ENCODE assay signal across 10 cellular contexts in genomic region chr13:30125422-30126073, GRCh38.
DNase-seq lines count a peak whose midpoint lies in the region; ATAC-seq and TF ChIP-seq lines count a peak whose summit lies in the region.
"Had no signal": no experiment of that assay in that cellular context is flagged by ENCODE, and none has a peak within 500 bp of the region (broad histone marks: within the 10 kb centered on the region; RNA-seq: fewer than 3 reads in every experiment).

No MANE protein-coding gene starts in this region.

- no peaks in the 10 kb centered on the region for H3K9me3 Mint-ChIP-seq in endothelial cell (ENCODE audit: unreplicated experiment)
- H3K9me3 Mint-ChIP-seq: activated naive CD4-positive, alpha-beta T cell treated with anti-CD3 and anti-CD28 coated beads, Interleukin-2, amount 10 ng/mL, durations not matched to agents 7 days and 5 days had no signal

- no TSS peak for BruUV-seq in HCT116 (replicated peaks; lab: Mats Ljungman, UMichigan)

- intact Hi-C loops in HCT116 (cut with micrococcal nuclease): no loop called here

- no peak overlapping the region for H3K27ac Mint-ChIP-seq in endothelial cell (ENCODE audit: unreplicated experiment)
- H3K27ac Mint-ChIP-seq: activated naive CD4-positive, alpha-beta T cell treated with anti-CD3 and anti-CD28 coated beads, Interleukin-2, amount 10 ng/mL, durations not matched to agents 7 days and 5 days had no signal

- TF ChIP-seq EP300 in SK-N-SH (IDR thresholded peaks at IDR 0.05; ENCODE audit: borderline replicate concordance in 1 of 2, low read depth in 1 of 2, low read length in 1 of 2) (no peak), gastroesophageal sphincter (IDR thresholded peaks at IDR 0.05) (no peak)

- CTCF ChIA-PET in HCT116 (lab: Charles Lee) (interaction anchor here (2.1 to 2.6 kb wide), 2 partner anchors 11 to 354 kb away, joined by 6 to 15 read pairs; no protein-coding TSS in a partner anchor), SK-N-SH (lab: Yijun Ruan, JAX) (interaction anchor here (0.6 to 3.4 kb wide), 4 partner anchors 10 to 355 kb away, joined by 3 to 26 read pairs (median 4); no protein-coding TSS in a partner anchor)

- no peaks in the 10 kb centered on the region for H3F3A ChIP-seq in SK-N-SH (replicated peaks; ENCODE audit: insufficient read depth)

- H3K36me3 Mint-ChIP-seq in endothelial cell (ENCODE audit: low read depth, unreplicated experiment): no peaks in the 10 kb centered on the region
- H3K36me3 Mint-ChIP-seq: activated naive CD4-positive, alpha-beta T cell treated with anti-CD3 and anti-CD28 coated beads, Interleukin-2, amount 10 ng/mL, durations not matched to agents 7 days and 5 days had no signal

- H3K4me1 Mint-ChIP-seq in endothelial cell (ENCODE audit: unreplicated experiment): no peaks in the 10 kb centered on the region

- ATAC-seq in HCT116 (peak; percentile 77), gastroesophageal sphincter (peak; percentile 92), GM21360 (IDR thresholded peaks at IDR 0.05; ENCODE audit: unreplicated experiment) (no peak), HG02798 (IDR thresholded peaks at IDR 0.05; ENCODE audit: poor library complexity, unreplicated experiment) (no peak)

- TF ChIP-seq RAD21 in HCT116 (IDR thresholded peaks at IDR 0.05; ENCODE audit: low read depth) (no peak), SK-N-SH (IDR thresholded peaks at IDR 0.05; ENCODE audit: low read length) (no peak)

- no peaks in the 10 kb centered on the region for H3K36me3 ChIP-seq in HCT116 (ENCODE audit: control insufficient read depth in 1 of 2, insufficient read depth in 2 of 2, low read length in 2 of 2)
- no peaks in the 10 kb centered on the region for H3K36me3 ChIP-seq in SK-N-SH (replicated peaks in 1 of 2; ENCODE audit: control insufficient read depth in 1 of 2, insufficient read depth in 2 of 2, low read length in 1 of 2)
- H3K36me3 ChIP-seq in gastroesophageal sphincter: no peaks in the 10 kb centered on the region
- H3K36me3 ChIP-seq in stomach smooth muscle (ENCODE audit: control insufficient read depth in 2 of 2, insufficient read depth in 2 of 2, low read length in 2 of 2): no peaks in the 10 kb centered on the region
- H3K36me3 ChIP-seq in Karpas-422 (ENCODE audit: insufficient read depth, low read length): no peaks in the 10 kb centered on the region

- peaks cover 10 to 16% of the 10 kb centered on the region in 2 experiments for H3K4me1 ChIP-seq in HCT116 (ENCODE audit: control insufficient read depth in 1 of 2, insufficient read depth in 2 of 2, low read length in 2 of 2)
- no peaks in the 10 kb centered on the region; a peak in 2 of 4 replicates for H3K4me1 ChIP-seq in SK-N-SH (ENCODE audit: control insufficient read depth in 1 of 2, insufficient read depth in 2 of 2, low read depth in 1 of 2, low read length in 1 of 2)
- peaks cover 0 to 35% (median 6%) of the 10 kb centered on the region in 3 donors for H3K4me1 ChIP-seq in gastroesophageal sphincter
- peaks cover 33% of the 10 kb centered on the region for H3K4me1 ChIP-seq in stomach smooth muscle (ENCODE audit: control insufficient read depth, insufficient read depth, low read length)
- H3K4me1 ChIP-seq in Karpas-422 (ENCODE audit: low read length): no peaks in the 10 kb centered on the region

- TF ChIP-seq POLR2A in HCT116 (IDR thresholded peaks at IDR 0.05; ENCODE audit: borderline replicate concordance, extremely low read depth, insufficient read depth, insufficient read length) (no peak), gastroesophageal sphincter (IDR thresholded peaks at IDR 0.05) (no peak)

- H2AFZ ChIP-seq in HCT116 (ENCODE audit: low read depth, low read length, poor library complexity, severe bottlenecking) (no peak overlapping the region), SK-N-SH (ENCODE audit: low read depth) (no peak overlapping the region), Karpas-422 (ENCODE audit: low read length) (no peak overlapping the region)

- H3K27me3 ChIP-seq in HCT116 (ENCODE audit: insufficient read depth, low read length) (no peaks in the 10 kb centered on the region), SK-N-SH (ENCODE audit: insufficient read depth) (no peaks in the 10 kb centered on the region), gastroesophageal sphincter (no peaks in the 10 kb centered on the region), stomach smooth muscle (ENCODE audit: control insufficient read depth in 1 of 2, insufficient read depth in 2 of 2, low read length in 2 of 2) (no peaks in the 10 kb centered on the region), Karpas-422 (ENCODE audit: low read length) (no peaks in the 10 kb centered on the region)

- H3K4me2 ChIP-seq in HCT116 (ENCODE audit: low read length): no peak overlapping the region
- H3K4me2 ChIP-seq in SK-N-SH: no peak overlapping the region
- no peak overlapping the region for H3K4me2 ChIP-seq in Karpas-422 (ENCODE audit: low read depth, low read length, poor library complexity, severe bottlenecking)
- H3K4me2 ChIP-seq: KMS-11 had no signal

- no peaks in the 10 kb centered on the region for H3K9me2 ChIP-seq in HCT116 (ENCODE audit: insufficient read depth)
- no peaks in the 10 kb centered on the region for H3K9me2 ChIP-seq in SK-N-SH
- no peaks in the 10 kb centered on the region for H3K9me2 ChIP-seq in Karpas-422 (replicated peaks; ENCODE audit: insufficient read depth, low read length)

- DNase-seq in HCT116 (ENCODE audit: low read depth, low spot score) (no peak), SK-N-SH (no peak), Karpas-422 (no peak), endothelial cell (ENCODE audit: low spot score) (no peak)
- DNase-seq: activated naive CD4-positive, alpha-beta T cell treated with anti-CD3 and anti-CD28 coated beads, Interleukin-2, amount 10 ng/mL, durations not matched to agents 7 days and 5 days had no signal

- H3K9me3 ChIP-seq in HCT116 (ENCODE audit: control insufficient read depth in 1 of 2, insufficient read depth in 1 of 2, low read depth in 1 of 2, low read length in 2 of 2) (no peaks in the 10 kb centered on the region), SK-N-SH (no peaks in the 10 kb centered on the region), gastroesophageal sphincter (no peaks in the 10 kb centered on the region), stomach smooth muscle (ENCODE audit: control insufficient read depth in 2 of 2, low read length in 2 of 2) (no peaks in the 10 kb centered on the region), Karpas-422 (ENCODE audit: low read length) (no peaks in the 10 kb centered on the region)

- RAD21 ChIA-PET in HCT116 (lab: Charles Lee; ENCODE audit: low non-redundant PET in 1 of 2, low total read pairs in 2 of 2, uncharacterized antibody in 2 of 2, unreplicated experiment in 2 of 2): interaction anchor here in 1 of 2 experiments (0.8 kb wide), 1 partner anchor 11 kb away, joined by 3 read pairs; no protein-coding TSS in a partner anchor

- H3K4me3 Mint-ChIP-seq in endothelial cell (ENCODE audit: unreplicated experiment): no peak overlapping the region
- H3K4me3 Mint-ChIP-seq: activated naive CD4-positive, alpha-beta T cell treated with anti-CD3 and anti-CD28 coated beads, Interleukin-2, amount 10 ng/mL, durations not matched to agents 7 days and 5 days had no signal

- H4K20me1 ChIP-seq in HCT116 (ENCODE audit: insufficient read depth) (no peaks in the 10 kb centered on the region), SK-N-SH (ENCODE audit: insufficient read depth) (no peaks in the 10 kb centered on the region), Karpas-422 (ENCODE audit: insufficient read depth, low read depth, low read length) (no peaks in the 10 kb centered on the region)

- peaks cover 3% of the 10 kb centered on the region for H3K27me3 Mint-ChIP-seq in endothelial cell (ENCODE audit: unreplicated experiment)

- WGBS in SK-N-SH (ENCODE audit: low lambda C conversion rate): 52% methylated on average over 5 of the region's 5 CpGs
- WGBS in gastroesophageal sphincter (ENCODE audit: low coverage in 1 of 2), 2 donors: 13 to 26% methylated on average over 3 to 5 of the region's 5 CpGs

- H3K4me3 ChIP-seq in HCT116 (replicated peaks in 1 of 2; ENCODE audit: low read depth in 1 of 2, low read length in 2 of 2): no peak overlapping the region
- H3K4me3 ChIP-seq in SK-N-SH (ENCODE audit: low read depth in 2 of 2, low read length in 1 of 2): no peak overlapping the region
- H3K4me3 ChIP-seq in gastroesophageal sphincter: no peak overlapping the region
- H3K4me3 ChIP-seq in stomach smooth muscle (ENCODE audit: low read length in 2 of 2): no peak overlapping the region
- H3K4me3 ChIP-seq in Karpas-422 (ENCODE audit: low read length): no peak overlapping the region

- no peak overlapping the region for H3K9ac ChIP-seq in HCT116 (ENCODE audit: low read length)
- no peak overlapping the region for H3K9ac ChIP-seq in SK-N-SH
- H3K9ac ChIP-seq in stomach smooth muscle (ENCODE audit: low read length in 2 of 2): no peak overlapping the region
- no peak overlapping the region for H3K9ac ChIP-seq in Karpas-422 (ENCODE audit: low read length)
- H3K9ac ChIP-seq: KMS-11 had no signal

- no peak for TF ChIP-seq CTCF in HCT116 (IDR thresholded peaks at IDR 0.05 in 2 of 3, conservative IDR thresholded peaks at IDR 0.05 in 1 of 3; ENCODE audit: borderline replicate concordance in 1 of 3, insufficient read depth in 1 of 3, low read depth in 2 of 3, low read length in 2 of 3)
- no peak for TF ChIP-seq CTCF in SK-N-SH (IDR thresholded peaks at IDR 0.05)
- no peak for TF ChIP-seq CTCF in gastroesophageal sphincter (IDR thresholded peaks at IDR 0.05)
- no peak for TF ChIP-seq CTCF in endothelial cell (IDR thresholded peaks at IDR 0.05; ENCODE audit: unreplicated experiment)

- H3K79me2 ChIP-seq in HCT116 (ENCODE audit: insufficient read depth, low read length): no peaks in the 10 kb centered on the region
- H3K79me2 ChIP-seq in SK-N-SH (ENCODE audit: insufficient read depth): no peaks in the 10 kb centered on the region
- no peaks in the 10 kb centered on the region for H3K79me2 ChIP-seq in Karpas-422 (ENCODE audit: low read length)

- H3K27ac ChIP-seq in HCT116 (ENCODE audit: low read depth, low read length) (no peak overlapping the region), SK-N-SH (ENCODE audit: low read depth in 2 of 2, low read length in 1 of 2) (no peak overlapping the region), gastroesophageal sphincter (peak overlapping the region in 3 of 4 donors; percentile 52 to 68 (median 66)), stomach smooth muscle (ENCODE audit: low read length) (peak overlapping the region; percentile 85), Karpas-422 (ENCODE audit: low read length) (no peak overlapping the region)
- H3K27ac ChIP-seq: KMS-11 had no signal

- POLR2A ChIA-PET in HCT116 (lab: Charles Lee): no interaction called here
- POLR2A ChIA-PET in SK-N-SH (lab: Yijun Ruan, JAX): no interaction called here

TF ChIP-seq in HCT116, 20 proteins besides CTCF, POLR2A, EP300 and RAD21 (continues in another document):
- peak; percentile 51; the same call in 1 of the 2 replicates for TF ChIP-seq CBX3 (IDR thresholded peaks at IDR 0.05; ENCODE audit: low read depth)
- TF ChIP-seq SIN3A (IDR thresholded peaks at IDR 0.05; ENCODE audit: low read depth): no peak

TF ChIP-seq in SK-N-SH, 30 proteins besides CTCF, POLR2A, EP300 and RAD21 (continues in another document):
- TF ChIP-seq TCF12 (IDR thresholded peaks at IDR 0.05): peak; percentile 11; the same call in 1 of the 2 replicates
- 0 out of 2 replicates have a peak, but pooled peaks have one; percentile 23 for TF ChIP-seq NFIC (IDR thresholded peaks at IDR 0.05; ENCODE audit: borderline replicate concordance)
- peak; percentile 55; the same call in 1 of the 2 replicates for TF ChIP-seq FOSL2 (IDR thresholded peaks at IDR 0.05; ENCODE audit: borderline replicate concordance, low read depth)

Comparison
In these comparisons a context has a peak if more than half of its experiments do, and no peak if none do; other contexts are left out.
1. ATAC-seq: peak in HCT116 (single experiment) and gastroesophageal sphincter (single experiment); none in GM21360 (single experiment) and HG02798 (single experiment).
2. H3K27ac ChIP-seq: peak in gastroesophageal sphincter (3 of 4) and stomach smooth muscle (single experiment); none in HCT116 (single experiment), SK-N-SH (0 of 2) and Karpas-422 (single experiment).
3. Of the 11 proteins assayed by ChIP-seq in both SK-N-SH and HCT116: peak only in SK-N-SH: none; only in HCT116: none; in both: JUND; in neither: 10.